Comparison of ENCODE assay signal across 8 cellular contexts in the genomic region with DNA sequence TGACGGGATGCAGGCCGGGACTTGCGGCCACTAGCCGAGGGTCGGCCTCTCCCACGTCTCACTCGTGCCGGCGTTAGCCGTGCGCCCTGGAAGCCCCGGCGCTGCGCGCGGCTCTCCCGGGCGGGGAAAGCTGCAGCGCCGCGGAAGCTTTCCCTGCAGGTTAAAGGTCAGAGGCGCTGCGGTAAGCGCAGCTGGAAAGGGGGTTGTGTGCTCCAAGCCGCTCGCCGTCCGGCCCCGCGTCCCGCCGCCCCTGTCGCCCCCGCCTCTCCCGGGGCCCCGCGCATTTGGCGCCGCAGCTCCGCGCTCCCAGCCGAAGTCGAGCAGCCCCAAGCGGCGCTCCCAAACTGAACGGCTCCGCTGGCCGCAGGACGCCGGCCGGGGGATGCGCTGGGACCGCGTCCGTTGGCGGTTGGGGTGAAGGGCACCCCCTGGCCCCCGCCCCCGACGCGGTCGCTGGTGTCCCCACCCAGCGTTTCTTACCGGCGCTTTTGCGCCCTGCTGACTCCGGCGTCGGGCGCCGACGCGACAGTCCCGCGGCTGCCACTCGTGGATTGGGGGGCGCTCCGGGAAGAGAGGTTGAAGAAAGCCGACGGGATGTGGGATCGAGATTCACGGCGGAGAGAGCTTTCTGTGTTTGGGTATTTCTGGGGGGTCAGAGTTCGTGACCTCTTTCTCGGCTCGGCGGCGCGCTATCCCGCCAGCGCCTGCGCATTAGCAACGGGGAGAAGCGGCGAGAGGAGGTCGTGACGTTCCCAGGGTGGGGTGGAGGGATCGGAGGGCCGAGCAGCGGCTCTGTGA. TPM values are rescaled to one million over a fixed set of nuclear protein-coding genes. Genes with fewer than 3 reads are reported as not detected.
DNase-seq lines count a peak whose midpoint lies in the region; ATAC-seq and TF ChIP-seq lines count a peak whose summit lies in the region.

A gene (minus strand): TSS at position 719 of the 798 bp plus-strand sequence. CDS start 6,234 bp downstream, outside the sequence.

- peaks cover 12% of the 10 kb centered on the region; the same call in 1 of the 2 replicates for H3K36me3 ChIP-seq in HUES48 (ENCODE audit: control insufficient read depth, insufficient read depth, low read length)
- H3K36me3 ChIP-seq in OCI-LY1 (ENCODE audit: insufficient read depth, low read length): peaks cover 8% of the 10 kb centered on the region; the same call in 1 of the 2 replicates

- H3K27me3 ChIP-seq in HUES48 (ENCODE audit: control insufficient read depth, insufficient read depth, low read length): no peaks in the 10 kb centered on the region
- H3K27me3 ChIP-seq in OCI-LY1 (ENCODE audit: insufficient read depth, low read length): no peaks in the 10 kb centered on the region

- H3F3A ChIP-seq in OCI-LY1 (ENCODE audit: insufficient read depth, low read length): no peaks in the 10 kb centered on the region

- TF ChIP-seq CTCF in OCI-LY1 (IDR thresholded peaks at IDR 0.05; ENCODE audit: low read length): no peak
- no peak for TF ChIP-seq CTCF in endothelial cell (IDR thresholded peaks at IDR 0.05; ENCODE audit: unreplicated experiment)
- no peak for TF ChIP-seq CTCF in mesothelial cell of epicardium (IDR thresholded peaks at IDR 0.05; ENCODE audit: unreplicated experiment)

- H3K4me2 ChIP-seq in OCI-LY1 (ENCODE audit: low read length): peak within 1 kb of the TSS; percentile 83

- H3K4me3 ChIP-seq in HUES48 (ENCODE audit: low read depth, low read length) (peak within 1 kb of the TSS; percentile 99), OCI-LY1 (ENCODE audit: low read depth, low read length, poor library complexity, severe bottlenecking) (peak within 1 kb of the TSS; percentile 84)

- H3K36me3 Mint-ChIP-seq in endothelial cell (ENCODE audit: low read depth, unreplicated experiment) (peaks cover 5% of the 10 kb centered on the region), mesothelial cell of epicardium (no peaks in the 10 kb centered on the region)

- H3K4me3 Mint-ChIP-seq in endothelial cell (ENCODE audit: unreplicated experiment) (peak within 1 kb of the TSS; percentile 95), mesothelial cell of epicardium (peak within 1 kb of the TSS; percentile 98)

- no peaks in the 10 kb centered on the region for H3K4me1 ChIP-seq in HUES48 (ENCODE audit: control insufficient read depth, insufficient read depth, low read length)
- peaks cover 13% of the 10 kb centered on the region for H3K4me1 ChIP-seq in OCI-LY1 (ENCODE audit: insufficient read depth, low read length, severe bottlenecking)

- H3K27me3 Mint-ChIP-seq in endothelial cell (ENCODE audit: unreplicated experiment) (peaks cover 4% of the 10 kb centered on the region), mesothelial cell of epicardium (ENCODE audit: low read depth) (no peaks in the 10 kb centered on the region)

- peaks cover 28% of the 10 kb centered on the region for H3K79me2 ChIP-seq in OCI-LY1 (ENCODE audit: insufficient read depth, low read length)

- H2AFZ ChIP-seq in OCI-LY1 (ENCODE audit: low read length): peak within 1 kb of the TSS; percentile 88; the same call in 1 of the 2 replicates

- H3K9me3 Mint-ChIP-seq in endothelial cell (ENCODE audit: unreplicated experiment) (no peaks in the 10 kb centered on the region), mesothelial cell of epicardium (no peaks in the 10 kb centered on the region)

- H3K4me1 Mint-ChIP-seq in endothelial cell (ENCODE audit: unreplicated experiment): peaks cover 24% of the 10 kb centered on the region
- H3K4me1 Mint-ChIP-seq in mesothelial cell of epicardium: peaks cover 4% of the 10 kb centered on the region

- peak; percentile 93 for DNase-seq in COR-L47 (lab: John Stamatoyannopoulos, UW)
- peak; percentile 92 for DNase-seq in activated CD8-positive, alpha-beta memory T cell treated with anti-CD3 and anti-CD28 coated beads, Interleukin-2, amount 50 U/mL, for 4 hours
- DNase-seq in endothelial cell (ENCODE audit: low spot score): peak; percentile 93
- DNase-seq in mesothelial cell of epicardium (ENCODE audit: low spot score in 2 of 2, unreplicated experiment in 2 of 2): peak; percentile 78 to 87
- peak; percentile 89 to 90 for DNase-seq in stimulated activated CD8-positive, alpha-beta memory T cell treated with anti-CD3 and anti-CD28 coated beads, Interleukin-15, amount 100 ng/mL, for 48 hours (ENCODE audit: low read depth in 2 of 2)

- H3K27ac Mint-ChIP-seq in endothelial cell (ENCODE audit: unreplicated experiment) (peak within 1 kb of the TSS; percentile 70), mesothelial cell of epicardium (peak within 1 kb of the TSS; percentile 94)

- no peaks in the 10 kb centered on the region for H4K20me1 ChIP-seq in OCI-LY1 (ENCODE audit: insufficient read depth, low read length)

- H3K9me2 ChIP-seq in OCI-LY1 (ENCODE audit: low read depth, low read length): no peaks in the 10 kb centered on the region

- H3K27ac ChIP-seq in HUES48 (ENCODE audit: low read depth, low read length) (peak within 1 kb of the TSS; percentile 96), OCI-LY1 (ENCODE audit: low read depth, low read length, poor library complexity, severe bottlenecking) (no peak within 1 kb of the TSS)

- ATAC-seq in GM21390 (IDR thresholded peaks at IDR 0.05; ENCODE audit: unreplicated experiment): peak; percentile 89

- H3K9ac ChIP-seq in HUES48 (ENCODE audit: low read depth, low read length) (peak within 1 kb of the TSS; percentile 87), OCI-LY1 (ENCODE audit: low read length) (peak within 1 kb of the TSS; percentile 80)

- H3K9me3 ChIP-seq in HUES48 (ENCODE audit: control insufficient read depth, insufficient read depth, low read length) (no peaks in the 10 kb centered on the region), OCI-LY1 (ENCODE audit: low read length) (no peaks in the 10 kb centered on the region)

RNA-seq across cellular contexts. Expression of the gene that starts here (rescaled TPM):
- 70.2 TPM for total RNA-seq in endothelial cell (ENCODE audit: unreplicated experiment)
- total RNA-seq in mesothelial cell of epicardium: 51.9 to 53.9 TPM (median 52.4 TPM) in 3 replicates
